ENCODE assay signal across 8 cellular contexts in the genomic region with DNA sequence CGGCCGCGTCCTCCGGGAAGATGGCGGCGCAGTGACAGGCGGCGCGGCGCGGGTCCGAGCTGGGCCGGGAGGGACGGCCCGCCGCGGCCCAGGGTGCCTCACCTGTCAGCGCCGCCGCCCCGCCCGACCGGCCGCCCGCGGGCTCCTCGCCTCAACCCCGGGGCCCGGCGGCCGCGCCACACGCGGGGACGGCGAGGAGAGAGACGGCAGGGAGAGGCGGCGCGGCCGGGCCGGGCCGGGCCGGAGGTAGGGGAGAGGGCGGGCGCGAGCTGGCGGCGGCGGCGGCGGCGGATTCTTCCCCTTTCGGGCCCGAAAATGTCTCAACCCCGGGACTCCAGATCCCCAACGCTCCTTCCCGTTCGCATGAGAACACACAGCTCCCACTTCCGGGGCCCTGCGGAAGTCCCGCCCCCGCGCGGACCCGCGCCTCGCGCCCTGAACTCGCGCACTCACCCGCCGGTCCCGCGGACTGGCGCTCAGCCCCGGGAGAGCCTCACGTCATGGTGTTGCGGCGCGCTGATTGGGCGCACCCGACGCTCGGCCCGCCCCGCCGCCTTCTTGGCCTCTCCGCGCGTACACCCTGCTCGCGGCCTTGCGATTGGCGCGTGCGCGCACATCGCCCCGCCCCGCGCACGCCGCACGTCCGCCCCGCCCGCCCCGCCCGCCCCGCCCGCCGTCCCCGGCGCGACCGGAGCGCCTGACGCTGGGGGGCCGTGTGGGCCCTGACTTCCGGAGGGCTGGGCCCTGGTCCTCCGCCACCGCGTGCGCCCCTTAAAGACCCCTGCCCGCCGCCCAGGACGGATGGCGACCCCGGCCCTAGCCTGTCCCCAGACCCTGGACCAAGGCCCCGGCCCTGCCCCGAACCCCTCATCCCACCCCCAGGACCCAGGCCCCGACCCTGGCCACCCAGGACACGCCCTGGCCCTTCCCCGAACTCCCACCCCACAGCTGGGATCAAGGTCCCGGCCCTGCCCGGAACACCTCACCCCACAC. TPM values are rescaled to one million over a fixed set of nuclear protein-coding genes. Genes with fewer than 3 reads are reported as not detected.
DNase-seq lines count a peak whose midpoint lies in the region; ATAC-seq and TF ChIP-seq lines count a peak whose summit lies in the region.

TSS of gene LARP4B (minus strand) at position 380 of the 993 bp plus-strand sequence. CDS start 45,984 bp downstream, outside the sequence.

- peaks cover 38% of the 10 kb centered on the region for H3K4me1 ChIP-seq in Caco-2

- ATAC-seq in GM21390 (IDR thresholded peaks at IDR 0.05; ENCODE audit: unreplicated experiment): peak; percentile 88
- ATAC-seq in effector memory CD8-positive, alpha-beta T cell (replicated peaks): peak; percentile 94
- peak; percentile 89 for ATAC-seq in memory B cell (ENCODE audit: low read depth)

- H3K9me3 Mint-ChIP-seq in Caco-2 (ENCODE audit: unreplicated experiment) (no peaks in the 10 kb centered on the region), memory B cell (no peaks in the 10 kb centered on the region)
- no peaks in the 10 kb centered on the region for H3K9me3 Mint-ChIP-seq in effector memory CD8-positive, alpha-beta T cell

- H3K4me1 Mint-ChIP-seq in Caco-2 (ENCODE audit: low read depth, unreplicated experiment) (peaks cover 30% of the 10 kb centered on the region), memory B cell (peaks cover 29% of the 10 kb centered on the region)
- H3K4me1 Mint-ChIP-seq in effector memory CD8-positive, alpha-beta T cell (ENCODE audit: low read depth in 2 of 2): peaks cover 25 to 34% of the 10 kb centered on the region in 2 donors

- H3K27me3 ChIP-seq in Caco-2 (replicated peaks; ENCODE audit: control insufficient read depth, insufficient read depth, low read length): no peaks in the 10 kb centered on the region

- POLR2A ChIA-PET in Caco-2 (lab: Charles Lee): interaction anchor here (0.6 to 4.1 kb wide), 17 partner anchors 8 to 183 kb away, joined by 3 to 56 read pairs (median 3); partner anchors contain the start of genes GTPBP4, IDI1 and WDR37

- peak; percentile 98 to 100 for DNase-seq in Caco-2
- peak in 75 of 76 experiments; percentile 39 to 97 (median 92) for DNase-seq in HUDEP-2 (lab: John Stamatoyannopoulos, UW; ENCODE audit: unreplicated experiment in 76 of 76)
- DNase-seq in NOMO-1 treated with dmso at 0.1 percent for 144 hours (lab: John Stamatoyannopoulos, UW; ENCODE audit: unreplicated experiment): peak; percentile 98
- peak; percentile 84 to 97 (median 90) for DNase-seq in activated CD8-positive, alpha-beta memory T cell treated with anti-CD3 and anti-CD28 coated beads for 48 hours (ENCODE audit: low read depth in 2 of 3, low spot score in 2 of 3)
- peak; percentile 95 to 97 (median 97) for DNase-seq in effector memory CD8-positive, alpha-beta T cell
- DNase-seq in memory B cell (ENCODE audit: low spot score in 2 of 2): peak; percentile 95 to 98
- DNase-seq in stimulated activated CD8-positive, alpha-beta memory T cell treated with anti-CD3 and anti-CD28 coated beads, Interleukin-12 subunit alpha, Interleukin-12 subunit beta, amount 100 ng/mL, for 1 hour (ENCODE audit: low read depth): peak; percentile 93

- H3K27ac Mint-ChIP-seq in Caco-2 (ENCODE audit: unreplicated experiment) (peak within 1 kb of the TSS; percentile 89), memory B cell (peak within 1 kb of the TSS; percentile 97)
- peak within 1 kb of the TSS; percentile 93 to 97 for H3K27ac Mint-ChIP-seq in effector memory CD8-positive, alpha-beta T cell

- BruUV-seq in Caco-2 (replicated peaks; lab: Mats Ljungman, UMichigan): no TSS peak

- no peaks in the 10 kb centered on the region for H3K36me3 ChIP-seq in Caco-2 (ENCODE audit: control insufficient read depth, insufficient read depth, low read length)

- intact Hi-C loops in Caco-2 (cut with micrococcal nuclease; ENCODE audit: unreplicated experiment): loop anchor here (1.0 kb wide), 4 partner anchors 39 to 57 kb away; partner anchors contain the start of gene GTPBP4

- H3K9me3 ChIP-seq in Caco-2: no peaks in the 10 kb centered on the region

- H3K4me3 Mint-ChIP-seq in Caco-2 (ENCODE audit: unreplicated experiment) (peak within 1 kb of the TSS; percentile 93), memory B cell (peak within 1 kb of the TSS; percentile 92)
- H3K4me3 Mint-ChIP-seq in effector memory CD8-positive, alpha-beta T cell: peak within 1 kb of the TSS; percentile 90 to 91

- H3K27me3 Mint-ChIP-seq in Caco-2 (ENCODE audit: insufficient read depth, unreplicated experiment) (no peaks in the 10 kb centered on the region), memory B cell (peaks cover 8% of the 10 kb centered on the region)
- no peaks in the 10 kb centered on the region for H3K27me3 Mint-ChIP-seq in effector memory CD8-positive, alpha-beta T cell

- CTCF ChIA-PET in Caco-2 (lab: Charles Lee): interaction anchor here (0.6 to 1.2 kb wide), 2 partner anchors 35 to 39 kb away, joined by 5 to 6 read pairs; no protein-coding TSS in a partner anchor

- H3K36me3 Mint-ChIP-seq in Caco-2 (ENCODE audit: insufficient read depth, unreplicated experiment) (peaks cover 48% of the 10 kb centered on the region), memory B cell (no peaks in the 10 kb centered on the region)
- H3K36me3 Mint-ChIP-seq in effector memory CD8-positive, alpha-beta T cell (ENCODE audit: insufficient read depth): peaks cover 22% of the 10 kb centered on the region

- TF ChIP-seq CTCF in Caco-2 (IDR thresholded peaks at IDR 0.05; ENCODE audit: insufficient read depth in 1 of 2, low read depth in 1 of 2, low read length in 1 of 2, severe bottlenecking in 1 of 2, unreplicated experiment in 1 of 2): no peak

- peak within 1 kb of the TSS; percentile 94 for H3K4me3 ChIP-seq in Caco-2 (ENCODE audit: low read depth, low read length)

RNA-seq across cellular contexts. Expression of gene LARP4B, which starts in this region (rescaled TPM):
- 230 and 235 TPM in 2 replicates for total RNA-seq in Caco-2 (2022)

Comparison
In these comparisons a context has a peak if more than half of its experiments do, and no peak if none do; other contexts are left out.
1. Peak in every context shown above with its lines: DNase-seq, ATAC-seq and H3K4me3 ChIP-seq.